Comparison of ENCODE assay signal across 8 cellular contexts in genomic region chr4:39458505-39459300, GRCh38. TPM values are rescaled to one million over a fixed set of nuclear protein-coding genes. Genes with fewer than 3 reads are reported as not detected.
DNase-seq lines count a peak whose midpoint lies in the region; ATAC-seq, FAIRE-seq and TF ChIP-seq lines count a peak whose summit lies in the region.

Gene LIAS (plus strand): TSS chr4:39459056. CDS start chr4:39459118, 62 bp downstream.
Gene RPL9 (minus strand): TSS chr4:39458922. CDS start chr4:39458439, 483 bp downstream.

- peaks cover 48% of the 10 kb centered on the region for H3K4me1 Mint-ChIP-seq in activated CD4-positive, alpha-beta memory T cell treated with anti-CD3 and anti-CD28 coated beads for 36 hours (ENCODE audit: low read depth)

- peak; percentile 87 for FAIRE-seq in HepG2 (lab: Jason Lieb, UNC)

- DNase-seq in CD1c-positive myeloid dendritic cell (ENCODE audit: extremely low spot score) (peak; percentile 99), NCI-H82 treated with DMSO at 0.1 percent for 48 hours (lab: John Stamatoyannopoulos, UW; ENCODE audit: unreplicated experiment) (peak; percentile 81), dermis microvascular lymphatic vessel endothelial cell (ENCODE audit: low read depth in 2 of 2) (peak; percentile 99 to 100), HepG2 (ENCODE audit: low spot score) (peak; percentile 96)
- DNase-seq in activated CD4-positive, alpha-beta memory T cell treated with anti-CD3 and anti-CD28 coated beads for 36 hours: peak; percentile 96
- peak; percentile 89 for DNase-seq in stimulated activated CD4-positive, alpha-beta T cell treated with anti-CD3 and anti-CD28 coated beads, Interleukin-4, amount 100 ng/mL, for 1 hour

- TF ChIP-seq CTCF in HepG2 (CRISPR knock-in tag; IDR thresholded peaks at IDR 0.05): no peak

- H3K4me2 ChIP-seq in HepG2 (ENCODE audit: low read depth, low read length): peak within 1 kb of the TSS; percentile 91

- H3K36me3 ChIP-seq in HepG2 (replicated peaks in 1 of 2; ENCODE audit: control insufficient read depth in 1 of 2, insufficient read depth in 2 of 2, low read length in 2 of 2): peaks cover 8 to 46% of the 10 kb centered on the region in 2 experiments

- H3K27ac ChIP-seq in HepG2 (ENCODE audit: extremely low read length, insufficient read depth, low read length): peak within 1 kb of the TSS; percentile 87

- H3K9me3 ChIP-seq in HepG2 (ENCODE audit: low read length): no peaks in the 10 kb centered on the region

- BruUV-seq in HepG2 (replicated peaks; lab: Mats Ljungman, UMichigan): no TSS peak

- peak; percentile 82 for ATAC-seq in GM19438 (IDR thresholded peaks at IDR 0.05; ENCODE audit: low read depth, unreplicated experiment)
- peak; percentile 58 for ATAC-seq in HG03575 (IDR thresholded peaks at IDR 0.05; ENCODE audit: extremely low read depth, insufficient number of reproducible peaks, low FRiP score, unreplicated experiment)
- peak; percentile 95 for ATAC-seq in HepG2

- peak within 1 kb of the TSS; percentile 93 for H3K4me3 Mint-ChIP-seq in activated CD4-positive, alpha-beta memory T cell treated with anti-CD3 and anti-CD28 coated beads for 36 hours

- TF ChIP-seq POLR2A in HepG2 (IDR thresholded peaks at IDR 0.05; ENCODE audit: insufficient read depth in 1 of 2, low read depth in 2 of 2, low read length in 2 of 2): peak; percentile 97 to 99

- peaks cover 51% of the 10 kb centered on the region for H3K4me1 ChIP-seq in HepG2 (ENCODE audit: insufficient read depth, low read length)

- under 1% methylated on average over 24 of the region's 55 CpGs for WGBS in HepG2 (ENCODE audit: low lambda C conversion rate)

- H3K36me3 Mint-ChIP-seq in activated CD4-positive, alpha-beta memory T cell treated with anti-CD3 and anti-CD28 coated beads for 36 hours: peaks cover 63% of the 10 kb centered on the region

- TF ChIP-seq EP300 in HepG2 (IDR thresholded peaks at IDR 0.05; ENCODE audit: low read depth in 2 of 2, low read length in 2 of 2) (peak in 1 of 2 experiments; percentile 25; a peak in 1 of 4 replicates), HepG2 (CRISPR knock-in tag; IDR thresholded peaks at IDR 0.05; ENCODE audit: borderline replicate concordance) (no peak)

- peak within 1 kb of the TSS; percentile 97 for H3K9ac ChIP-seq in HepG2 (ENCODE audit: insufficient read depth, low read depth, low read length)

- TF ChIP-seq RAD21 in HepG2 (CRISPR knock-in tag; IDR thresholded peaks at IDR 0.05): no peak; the same call in 1 of the 2 replicates

- peaks cover 52% of the 10 kb centered on the region for H3K79me2 ChIP-seq in HepG2 (ENCODE audit: insufficient read depth, low read length)

- POLR2A ChIA-PET in activated CD4-positive, alpha-beta memory T cell treated with anti-CD3 and anti-CD28 coated beads for 36 hours (lab: Charles Lee): interaction anchor here (1.0 to 4.4 kb wide), 9 partner anchors 10 to 277 kb away, joined by 3 to 17 read pairs (median 7); partner anchors contain the start of genes RFC1, SMIM14, UBE2K and UGDH
- POLR2A ChIA-PET in HepG2 (lab: Yijun Ruan, JAX): interaction anchor here (0.6 to 4.0 kb wide), 27 partner anchors 8 to 597 kb away, joined by 3 to 50 read pairs (median 5); partner anchors contain the start of genes KLB, RFC1, SMIM14 and UBE2K

- no peak within 1 kb of the TSS for H2AFZ ChIP-seq in HepG2 (ENCODE audit: low read length)

- H3K9me3 Mint-ChIP-seq in activated CD4-positive, alpha-beta memory T cell treated with anti-CD3 and anti-CD28 coated beads for 36 hours: peaks cover 1% of the 10 kb centered on the region

- in situ Hi-C loops in HepG2 (cut with HindIII; ENCODE audit: extremely low pct_ligation_motif_present, low pct_unique_long_range_greater_than_20kb): no loop called here

- H3K4me3 ChIP-seq in HepG2 (replicated peaks in 1 of 3; ENCODE audit: insufficient read depth in 1 of 3, low read depth in 2 of 3, low read length in 3 of 3): peak within 1 kb of the TSS; percentile 84 to 97 (median 93)

- intact Hi-C loops in activated CD4-positive, alpha-beta memory T cell treated with anti-CD3 and anti-CD28 coated beads for 36 hours (cut with micrococcal nuclease): loop anchor here (1.0 to 5.0 kb wide), 10 partner anchors 11 to 744 kb away; partner anchors contain the start of genes PDS5A, SMIM14, UBE2K and UGDH
- intact Hi-C loops in HepG2 (cut with micrococcal nuclease; ENCODE audit: unreplicated experiment): loop anchor here (2.0 kb wide), 1 partner anchor 48 kb away; no protein-coding TSS in a partner anchor

- H3K27me3 Mint-ChIP-seq in activated CD4-positive, alpha-beta memory T cell treated with anti-CD3 and anti-CD28 coated beads for 36 hours: peaks cover 1% of the 10 kb centered on the region

- H3K27ac Mint-ChIP-seq in activated CD4-positive, alpha-beta memory T cell treated with anti-CD3 and anti-CD28 coated beads for 36 hours: peak within 1 kb of the TSS; percentile 97

- no peaks in the 10 kb centered on the region; a peak in 1 of 5 replicates for H3K27me3 ChIP-seq in HepG2 (ENCODE audit: control insufficient read depth in 1 of 2, insufficient read depth in 2 of 2, low read length in 2 of 2)

- CTCF ChIA-PET in activated CD4-positive, alpha-beta memory T cell treated with anti-CD3 and anti-CD28 coated beads for 36 hours (lab: Charles Lee): interaction anchor here (0.6 to 4.2 kb wide), 3 partner anchors 8 to 105 kb away, joined by 3 to 27 read pairs (median 4); no protein-coding TSS in a partner anchor
- CTCF ChIA-PET in HepG2 (lab: Yijun Ruan, JAX; ENCODE audit: low intra/inter-chr PET ratio, low total read pairs): no interaction called here

- H4K20me1 ChIP-seq in HepG2 (ENCODE audit: insufficient read depth, low read length): peaks cover 39% of the 10 kb centered on the region

TF ChIP-seq in HepG2, 621 proteins besides CTCF, POLR2A, EP300 and RAD21 (continues in another document):
- TF ChIP-seq PITX1 (CRISPR knock-in tag; IDR thresholded peaks at IDR 0.05) (0 out of 2 replicates have a peak, but pooled peaks have one; percentile 37), SNAI1 (CRISPR knock-in tag; IDR thresholded peaks at IDR 0.05; ENCODE audit: borderline replicate concordance) (peak; percentile 87; the same call in 1 of the 2 replicates), ZNF138 (CRISPR knock-in tag; IDR thresholded peaks at IDR 0.05; ENCODE audit: low read depth) (peak; percentile 84; the same call in 1 of the 2 replicates)

RNA-seq across cellular contexts. Expression of gene LIAS, which starts in this region (rescaled TPM):
- 10 to 100 TPM; 23.2 to 23.7 TPM for total RNA-seq in activated CD4-positive, alpha-beta memory T cell treated with anti-CD3 and anti-CD28 coated beads for 36 hours
- total RNA-seq in dermis microvascular lymphatic vessel endothelial cell (4.2 and 4.4 TPM in 2 replicates), HepG2 (2016; rRNA removed; fragmentation: Illumina TruSeq; extraction: Trizol) (16.6 and 18.3 TPM in 2 replicates)
- total RNA-seq in HepG2 (2016; cell fraction: cytosol; rRNA removed; fragmentation: Illumina TruSeq; extraction: Trizol; ENCODE audit: low read depth): 5.2 and 5.6 TPM in 2 replicates
- 15.0 and 16.2 TPM in 2 replicates for total RNA-seq in HepG2 (2016; cell fraction: insoluble cytoplasmic fraction; rRNA removed; fragmentation: Illumina TruSeq; extraction: Trizol)
- 8.9 and 9.9 TPM in 2 replicates for total RNA-seq in HepG2 (2016; cell fraction: membrane; rRNA removed; fragmentation: Illumina TruSeq; extraction: Trizol)
- 14.3 and 14.8 TPM in 2 replicates for total RNA-seq in HepG2 (2016; cell fraction: nucleus; rRNA removed; fragmentation: Illumina TruSeq; extraction: Trizol)
- polyA plus RNA-seq in HepG2 (2011; rRNA removed): 11.4 and 16.0 TPM in 2 replicates
- 7.9 and 8.2 TPM in 2 replicates for polyA plus RNA-seq in HepG2 (2011; cell fraction: cytosol; rRNA removed)
- polyA plus RNA-seq in HepG2 (2011; cell fraction: nucleus; rRNA removed): 5.6 and 9.5 TPM in 2 replicates
- 12.1 and 15.8 TPM in 2 replicates for polyA plus RNA-seq in HepG2 (2012)
- 4.1 and 4.2 TPM in 2 replicates for polyA plus RNA-seq in HepG2 (2016; cell fraction: cytosol; fragmentation: Illumina TruSeq; extraction: Trizol; ENCODE audit: low read depth)
- polyA plus RNA-seq in HepG2 (2016; cell fraction: insoluble cytoplasmic fraction; fragmentation: Illumina TruSeq; extraction: Trizol; ENCODE audit: low read depth): 19.8 and 20.7 TPM in 2 replicates
- polyA plus RNA-seq in HepG2 (2016; cell fraction: membrane; fragmentation: Illumina TruSeq; extraction: Trizol; ENCODE audit: low read depth): 7.1 and 7.2 TPM in 2 replicates
- 29.7 and 30.7 TPM in 2 replicates for polyA plus RNA-seq in HepG2 (2016; cell fraction: nucleus; fragmentation: Illumina TruSeq; extraction: Trizol; ENCODE audit: insufficient read depth, low read depth)
- polyA minus RNA-seq in HepG2 (2011; rRNA and poly(A)+ RNA removed; ENCODE audit: low replicate concordance): 1.7 and 4.9 TPM in 2 replicates
- polyA minus RNA-seq in HepG2 (2011; cell fraction: cytosol; rRNA and poly(A)+ RNA removed): 4.3 and 5.0 TPM in 2 replicates
- polyA minus RNA-seq in HepG2 (2011; cell fraction: nucleus; rRNA and poly(A)+ RNA removed): 13.9 and 19.6 TPM in 2 replicates

RNA-seq across cellular contexts. Expression of gene RPL9, which starts in this region (rescaled TPM):
- 1,000 to 10,000 TPM; 2,178 to 2,222 TPM for total RNA-seq in activated CD4-positive, alpha-beta memory T cell treated with anti-CD3 and anti-CD28 coated beads for 36 hours
- total RNA-seq in dermis microvascular lymphatic vessel endothelial cell (1,640 and 2,535 TPM in 2 replicates), HepG2 (2016; rRNA removed; fragmentation: Illumina TruSeq; extraction: Trizol) (2,148 and 2,808 TPM in 2 replicates)
- total RNA-seq in HepG2 (2016; cell fraction: cytosol; rRNA removed; fragmentation: Illumina TruSeq; extraction: Trizol; ENCODE audit: low read depth): 2,980 and 3,556 TPM in 2 replicates
- 2,243 and 2,719 TPM in 2 replicates for total RNA-seq in HepG2 (2016; cell fraction: insoluble cytoplasmic fraction; rRNA removed; fragmentation: Illumina TruSeq; extraction: Trizol)
- total RNA-seq in HepG2 (2016; cell fraction: membrane; rRNA removed; fragmentation: Illumina TruSeq; extraction: Trizol): 4,819 and 5,825 TPM in 2 replicates
- total RNA-seq in HepG2 (2016; cell fraction: nucleus; rRNA removed; fragmentation: Illumina TruSeq; extraction: Trizol): 939 and 947 TPM in 2 replicates
- polyA plus RNA-seq in HepG2 (2011; rRNA removed): 849 and 993 TPM in 2 replicates
- 1,096 and 1,918 TPM in 2 replicates for polyA plus RNA-seq in HepG2 (2011; cell fraction: cytosol; rRNA removed)
- 226 and 300 TPM in 2 replicates for polyA plus RNA-seq in HepG2 (2011; cell fraction: nucleus; rRNA removed)
- 2,363 and 2,846 TPM in 2 replicates for polyA plus RNA-seq in HepG2 (2012)
- 1,711 and 1,965 TPM in 2 replicates for polyA plus RNA-seq in HepG2 (2016; cell fraction: cytosol; fragmentation: Illumina TruSeq; extraction: Trizol; ENCODE audit: low read depth)
- 1,418 and 1,522 TPM in 2 replicates for polyA plus RNA-seq in HepG2 (2016; cell fraction: insoluble cytoplasmic fraction; fragmentation: Illumina TruSeq; extraction: Trizol; ENCODE audit: low read depth)
- 2,738 and 2,765 TPM in 2 replicates for polyA plus RNA-seq in HepG2 (2016; cell fraction: membrane; fragmentation: Illumina TruSeq; extraction: Trizol; ENCODE audit: low read depth)
- polyA plus RNA-seq in HepG2 (2016; cell fraction: nucleus; fragmentation: Illumina TruSeq; extraction: Trizol; ENCODE audit: insufficient read depth, low read depth): 819 and 843 TPM in 2 replicates
- 55.2 and 89.0 TPM in 2 replicates for polyA minus RNA-seq in HepG2 (2011; rRNA and poly(A)+ RNA removed; ENCODE audit: low replicate concordance)
- 458 and 550 TPM in 2 replicates for polyA minus RNA-seq in HepG2 (2011; cell fraction: cytosol; rRNA and poly(A)+ RNA removed)
- polyA minus RNA-seq in HepG2 (2011; cell fraction: nucleus; rRNA and poly(A)+ RNA removed): 350 and 404 TPM in 2 replicates

Comparison
In these comparisons a context has a peak if more than half of its experiments do, and no peak if none do; other contexts are left out.
1. Peak in every context shown above with its lines: DNase-seq, ATAC-seq, H3K4me3 ChIP-seq and H3K27ac ChIP-seq.